11 cellular contexts compared by ENCODE assay signal in the genomic region with DNA sequence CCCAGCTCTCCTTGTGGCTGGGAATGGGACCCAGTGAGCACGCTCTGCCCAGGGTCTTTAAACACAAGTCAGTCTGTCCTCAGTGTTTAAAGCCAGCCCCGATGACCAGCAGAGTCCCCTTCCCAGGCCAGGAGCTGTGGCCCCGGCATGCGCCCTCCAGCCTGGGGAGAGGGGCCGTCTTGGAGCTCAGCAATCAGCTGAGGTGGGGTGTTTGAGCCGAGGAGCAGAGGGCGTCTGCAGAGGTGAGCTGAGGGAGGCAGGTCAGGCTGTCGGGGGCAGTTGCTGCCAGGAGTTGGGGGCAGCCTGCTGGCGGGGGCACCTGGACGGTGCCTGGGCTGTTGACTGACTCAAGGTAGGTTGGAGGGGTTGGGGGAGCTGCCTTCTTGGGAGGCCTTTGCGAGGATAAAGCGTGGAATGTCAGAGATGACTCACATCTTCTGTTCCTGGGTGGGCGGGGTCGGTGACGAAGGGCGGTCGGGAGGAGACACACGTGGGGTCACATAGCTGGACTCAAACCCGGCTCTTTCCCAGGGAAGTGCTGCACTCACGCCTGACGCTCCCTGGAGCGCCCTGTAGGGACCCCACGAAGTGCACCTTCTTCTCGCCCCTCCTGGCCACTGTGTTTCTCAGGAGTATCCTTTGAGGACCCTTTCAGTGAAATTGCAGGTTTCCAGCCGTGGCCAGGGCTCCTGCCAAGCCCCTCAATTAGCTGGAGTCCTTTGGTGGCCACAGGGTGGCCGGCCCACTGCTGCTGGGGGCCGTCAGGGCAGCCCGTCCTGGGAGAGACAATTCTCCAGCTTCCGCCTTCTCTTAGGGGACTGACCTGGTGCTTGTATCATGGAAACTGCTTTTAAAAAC.
DNase-seq lines count a peak whose midpoint lies in the region; ATAC-seq and TF ChIP-seq lines count a peak whose summit lies in the region.
"Had no signal": no experiment of that assay in that cellular context is flagged by ENCODE, and none has a peak within 500 bp of the region (broad histone marks: within the 10 kb centered on the region; RNA-seq: fewer than 3 reads in every experiment).

No MANE protein-coding gene starts in this region.

- no peak overlapping the region for H2AFZ ChIP-seq in GM23338

- H3K27me3 ChIP-seq in GM23338 (ENCODE audit: insufficient read depth) = no peaks in the 10 kb centered on the region
- no peaks in the 10 kb centered on the region for H3K27me3 ChIP-seq in RWPE2 (ENCODE audit: insufficient read depth, poor library complexity, severe bottlenecking)
- H3K27me3 ChIP-seq: testis had no signal

- H3K4me1 Mint-ChIP-seq in GM23338 = peaks cover 3% of the 10 kb centered on the region; the same call in 2 of the 3 replicates
- H3K4me1 Mint-ChIP-seq in activated CD4-positive, alpha-beta memory T cell treated with anti-CD3 and anti-CD28 coated beads for 36 hours (ENCODE audit: low read depth) = peaks cover under 1% of the 10 kb centered on the region

- H3K9me3 Mint-ChIP-seq in GM23338 = peaks cover 20% of the 10 kb centered on the region
- peaks cover 2% of the 10 kb centered on the region for H3K9me3 Mint-ChIP-seq in activated CD4-positive, alpha-beta memory T cell treated with anti-CD3 and anti-CD28 coated beads for 36 hours

- H3K4me3 ChIP-seq in GM23338 = no peak overlapping the region
- H3K4me3 ChIP-seq in RWPE2 (ENCODE audit: severe bottlenecking) = no peak overlapping the region
- no peak overlapping the region for H3K4me3 ChIP-seq in fibroblast of pulmonary artery (replicated peaks; ENCODE audit: low read depth, low read length)
- H3K4me3 ChIP-seq in skeletal muscle cell (ENCODE audit: low read depth, low read length) = no peak overlapping the region
- H3K4me3 ChIP-seq: lung, testis had no signal

- H3K4me3 Mint-ChIP-seq in GM23338 = no peak overlapping the region
- no peak overlapping the region for H3K4me3 Mint-ChIP-seq in activated CD4-positive, alpha-beta memory T cell treated with anti-CD3 and anti-CD28 coated beads for 36 hours

- peaks cover 26% of the 10 kb centered on the region for H3K27me3 Mint-ChIP-seq in GM23338 (ENCODE audit: insufficient read depth, low read depth, poor library complexity)
- H3K27me3 Mint-ChIP-seq in activated CD4-positive, alpha-beta memory T cell treated with anti-CD3 and anti-CD28 coated beads for 36 hours = no peaks in the 10 kb centered on the region

- in situ Hi-C loops in KBM-7 (cut with MboI; ENCODE audit: low pct_unique_long_range_greater_than_20kb, low sequenced_read_pairs) = no loop called here

- H3K79me2 ChIP-seq in GM23338 (replicated peaks; ENCODE audit: insufficient read depth) = no peaks in the 10 kb centered on the region

- peak overlapping the region; percentile 82; the same call in 1 of the 2 replicates for H3K27ac Mint-ChIP-seq in GM23338
- H3K27ac Mint-ChIP-seq in activated CD4-positive, alpha-beta memory T cell treated with anti-CD3 and anti-CD28 coated beads for 36 hours = no peak overlapping the region

- H3K27ac ChIP-seq in GM23338 (ENCODE audit: low read depth) (no peak overlapping the region), RWPE2 (ENCODE audit: poor library complexity, severe bottlenecking) (peak overlapping the region; percentile 40)
- H3K27ac ChIP-seq: testis had no signal

- H3K36me3 ChIP-seq in GM23338 (ENCODE audit: insufficient read depth) (no peaks in the 10 kb centered on the region), RWPE2 (ENCODE audit: low read depth) (no peaks in the 10 kb centered on the region)

- TF ChIP-seq CTCF in GM23338 (conservative IDR thresholded peaks at IDR 0.05; ENCODE audit: low read depth in 2 of 2) (no peak), RWPE2 (IDR thresholded peaks at IDR 0.05; ENCODE audit: poor library complexity, severe bottlenecking) (no peak), fibroblast of pulmonary artery (IDR thresholded peaks at IDR 0.05; ENCODE audit: low read length, missing control alignments) (no peak)

- peaks cover 13% of the 10 kb centered on the region for H3K36me3 Mint-ChIP-seq in GM23338 (ENCODE audit: low read depth)
- H3K36me3 Mint-ChIP-seq in activated CD4-positive, alpha-beta memory T cell treated with anti-CD3 and anti-CD28 coated beads for 36 hours = no peaks in the 10 kb centered on the region

- H3F3A ChIP-seq in GM23338 (replicated peaks; ENCODE audit: low read depth) = no peaks in the 10 kb centered on the region

- POLR2A ChIA-PET in activated CD4-positive, alpha-beta memory T cell treated with anti-CD3 and anti-CD28 coated beads for 36 hours (lab: Charles Lee) = no interaction called here

- CTCF ChIA-PET in activated CD4-positive, alpha-beta memory T cell treated with anti-CD3 and anti-CD28 coated beads for 36 hours (lab: Charles Lee) = no interaction called here

- peak; percentile 11; the same call in 1 of the 3 replicates for ATAC-seq in GM23338
- ATAC-seq in RWPE2 (ENCODE audit: low read depth) = peak; percentile 87
- no peak for ATAC-seq in HG03139 (IDR thresholded peaks at IDR 0.05; ENCODE audit: unreplicated experiment)

- no peaks in the 10 kb centered on the region for H3K9me2 ChIP-seq in GM23338 (ENCODE audit: insufficient read depth)

- no peak overlapping the region for H3K4me2 ChIP-seq in GM23338

- intact Hi-C loops in activated CD4-positive, alpha-beta memory T cell treated with anti-CD3 and anti-CD28 coated beads for 36 hours (cut with micrococcal nuclease) = no loop called here

- H3K4me1 ChIP-seq in GM23338 (ENCODE audit: insufficient read depth) (no peaks in the 10 kb centered on the region), RWPE2 (ENCODE audit: insufficient read depth, poor library complexity, severe bottlenecking) (peaks cover 23% of the 10 kb centered on the region)

- H4K20me1 ChIP-seq in GM23338 (replicated peaks; ENCODE audit: insufficient read depth) = no peaks in the 10 kb centered on the region

- DNase-seq in GM23338 (ENCODE audit: low spot score) (no peak), RWPE2 (ENCODE audit: low spot score) (peak; percentile 91), fibroblast of pulmonary artery (ENCODE audit: low read depth) (peak; percentile 93), skeletal muscle cell (ENCODE audit: low read depth) (peak; percentile 79), KBM-7 (no peak), NCI-H774 (lab: John Stamatoyannopoulos, UW) (no peak)
- no peak for DNase-seq in activated CD4-positive, alpha-beta memory T cell treated with anti-CD3 and anti-CD28 coated beads for 36 hours
- DNase-seq: NCI-H187, testis had no signal

- no peaks in the 10 kb centered on the region for H3K9me3 ChIP-seq in RWPE2 (ENCODE audit: severe bottlenecking)
- H3K9me3 ChIP-seq: testis had no signal

TF ChIP-seq in GM23338, 12 proteins besides CTCF, POLR2A, EP300 and RAD21:
- TF ChIP-seq EZH2 (IDR thresholded peaks at IDR 0.05; ENCODE audit: low read depth, unreplicated experiment) (no peak), EZH2phosphoT487 (IDR thresholded peaks at IDR 0.05; ENCODE audit: unreplicated experiment) (no peak)

Comparison
In these comparisons a context has a peak if more than half of its experiments do, and no peak if none do; other contexts are left out.
1. DNase-seq: peak in RWPE2 (single experiment), fibroblast of pulmonary artery (single experiment) and skeletal muscle cell (single experiment); none in GM23338 (single experiment), KBM-7 (single experiment), activated CD4-positive, alpha-beta memory T cell treated with anti-CD3 and anti-CD28 coated beads for 36 hours (single experiment) and NCI-H774 (single experiment).